Comparison of ENCODE assay signal across 20 cellular contexts in genomic region chr12:67692966-67693365, GRCh38. TPM values are rescaled to one million over a fixed set of nuclear protein-coding genes. Genes with fewer than 3 reads are reported as not detected.
DNase-seq lines count a peak whose midpoint lies in the region; ATAC-seq and TF ChIP-seq lines count a peak whose summit lies in the region.
"Had no signal": no experiment of that assay in that cellular context is flagged by ENCODE, and none has a peak within 500 bp of the region (broad histone marks: within the 10 kb centered on the region; RNA-seq: fewer than 3 reads in every experiment).

No MANE protein-coding gene starts in this region.

- H3K27ac ChIP-seq in BLaER1, result no peak overlapping the region
- no peak overlapping the region for H3K27ac ChIP-seq in mammary epithelial cell (ENCODE audit: insufficient read depth, low read depth, low read length)
- H3K27ac ChIP-seq: esophagus squamous epithelium had no signal

- TF ChIP-seq CTCF in mammary epithelial cell (conservative IDR thresholded peaks at IDR 0.05 in 1 of 2, IDR thresholded peaks at IDR 0.05 in 1 of 2; ENCODE audit: extremely low read depth in 1 of 2, insufficient read depth in 1 of 2, low read depth in 1 of 2, low read length in 2 of 2), result no peak

- H3K27me3 ChIP-seq in BLaER1 (no peaks in the 10 kb centered on the region), mammary epithelial cell (ENCODE audit: insufficient read depth, low read length) (no peaks in the 10 kb centered on the region)
- H3K27me3 ChIP-seq: BE2C, esophagus squamous epithelium had no signal

- no peaks in the 10 kb centered on the region for H3K36me3 ChIP-seq in BLaER1
- H3K36me3 ChIP-seq in mammary epithelial cell (ENCODE audit: insufficient read depth, low read length), result no peaks in the 10 kb centered on the region
- H3K36me3 ChIP-seq: BE2C, esophagus squamous epithelium had no signal

- CTCF ChIA-PET in mammary epithelial cell (lab: Charles Lee; ENCODE audit: low non-redundant PET), result no interaction called here

- intact Hi-C loops in mammary epithelial cell (cut with micrococcal nuclease), result no loop called here

- H3K4me1 ChIP-seq in BLaER1 (peaks cover 47% of the 10 kb centered on the region), mammary epithelial cell (ENCODE audit: insufficient read depth, low read length) (peaks cover 9% of the 10 kb centered on the region)
- H3K4me1 ChIP-seq: BE2C, esophagus squamous epithelium had no signal

- H2AFZ ChIP-seq in mammary epithelial cell (ENCODE audit: low read depth, low read length), result no peak overlapping the region

- H3K9ac ChIP-seq in BLaER1 (no peak overlapping the region), mammary epithelial cell (ENCODE audit: insufficient read depth, low read length) (no peak overlapping the region)

- peak; percentile 65 for ATAC-seq in GM19467 (IDR thresholded peaks at IDR 0.05; ENCODE audit: unreplicated experiment)
- ATAC-seq in HG02981 (IDR thresholded peaks at IDR 0.05; ENCODE audit: unreplicated experiment), result peak; percentile 57
- no peak for ATAC-seq in GM21526 (IDR thresholded peaks at IDR 0.05; ENCODE audit: low FRiP score, unreplicated experiment)
- ATAC-seq: left cardiac atrium, SK-N-SH treated with all-trans-retinoic acid at 6 μM for 48 hours had no signal

- H3K4me2 ChIP-seq in BLaER1 (peak overlapping the region; percentile 44), mammary epithelial cell (ENCODE audit: insufficient read depth, low read depth, low read length) (no peak overlapping the region)

- dilution Hi-C loops in mammary epithelial cell (cut with HindIII; ENCODE audit: low sequenced_read_pairs), result no loop called here

- no peaks in the 10 kb centered on the region for H3K9me3 ChIP-seq in BLaER1
- H3K9me3 ChIP-seq in mammary epithelial cell (replicated peaks; ENCODE audit: insufficient read depth, low read length), result no peaks in the 10 kb centered on the region
- H3K9me3 ChIP-seq: BE2C, esophagus squamous epithelium had no signal

- DNase-seq in NAMALWA (ENCODE audit: low spot score) (peak; percentile 43), KBM-7 (no peak), medulla oblongata (ENCODE audit: extremely low spot score) (no peak), mammary epithelial cell (no peak)
- DNase-seq: 8988T; activated CD4-positive, CD25-positive, alpha-beta regulatory T cell treated with anti-CD3 and anti-CD28 coated beads, Interleukin-2, amount 50 U/mL, for 72 hours; activated CD8-positive, alpha-beta memory T cell treated with anti-CD3 and anti-CD28 coated beads for 24 hours; activated T-cell treated with anti-CD3 and anti-CD28 coated beads, Interleukin-2, amount 50 U/mL, for 48 hours; BE2C; effector CD8-positive, alpha-beta T cell; esophagus squamous epithelium; left cardiac atrium; NCI-H187; nephron progenitor cell; trophoblast cell had no signal

- in situ Hi-C loops in KBM-7 (cut with MboI; ENCODE audit: low pct_unique_long_range_greater_than_20kb, low sequenced_read_pairs) (no loop called here), mammary epithelial cell (cut with MboI; ENCODE audit: low sequenced_read_pairs in 2 of 2) (no loop called here)

- no TSS peak for BruUV-seq in mammary epithelial cell (replicated peaks; lab: Mats Ljungman, UMichigan)

- H3K79me2 ChIP-seq in mammary epithelial cell (ENCODE audit: insufficient read depth, low read length), result no peaks in the 10 kb centered on the region

- H4K20me1 ChIP-seq in BLaER1 (no peaks in the 10 kb centered on the region), mammary epithelial cell (ENCODE audit: insufficient read depth, low read length) (no peaks in the 10 kb centered on the region)

- 100% methylated on average over 2 of the region's 2 CpGs for WGBS in mammary epithelial cell (ENCODE audit: low coverage, missing lambda C conversion rate)

- H3K4me3 ChIP-seq in BLaER1 (no peak overlapping the region), mammary epithelial cell (replicated peaks in 1 of 3; ENCODE audit: insufficient read depth in 1 of 3, low read depth in 2 of 3, low read length in 3 of 3) (no peak overlapping the region)
- H3K4me3 ChIP-seq: esophagus squamous epithelium had no signal

RNA-seq across cellular contexts. Expression of gene DYRK2, which starts 44.4 kb away (rescaled TPM):
- total RNA-seq in mammary epithelial cell, result 10 to 100 TPM; 17.8 to 25.8 TPM
- 16.3 TPM for polyA plus RNA-seq in mammary epithelial cell
- polyA minus RNA-seq in mammary epithelial cell, result 43.1 TPM
